ENCODE assay signal across 8 cellular contexts in genomic region chr11:83241291-83241946, GRCh38. TPM values are rescaled to one million over a fixed set of nuclear protein-coding genes. Genes with fewer than 3 reads are reported as not detected.
DNase-seq lines count a peak whose midpoint lies in the region; ATAC-seq and TF ChIP-seq lines count a peak whose summit lies in the region.

No MANE protein-coding gene starts in this region.

- no peak overlapping the region for H2BK12ac ChIP-seq in mesenchymal stem cell (ENCODE audit: low read length in 2 of 2)

- no peaks in the 10 kb centered on the region for H3F3A ChIP-seq in PC-9 (ENCODE audit: insufficient read depth, low read depth)

- H4K91ac ChIP-seq in mesenchymal stem cell (ENCODE audit: low read length): no peak overlapping the region

- no peak overlapping the region for H2AFZ ChIP-seq in PC-9
- no peak overlapping the region for H2AFZ ChIP-seq in mesenchymal stem cell (ENCODE audit: low read depth, low read length)

- no peak overlapping the region for H2BK15ac ChIP-seq in mesenchymal stem cell (ENCODE audit: low read depth, poor library complexity, severe bottlenecking)

- no peaks in the 10 kb centered on the region for H3K36me3 ChIP-seq in PC-9 (ENCODE audit: low read depth)
- H3K36me3 ChIP-seq in mesenchymal stem cell (ENCODE audit: control insufficient read depth in 1 of 2, insufficient read depth in 2 of 2, low read depth in 1 of 2, low read length in 2 of 2): peaks cover 0 to 12% of the 10 kb centered on the region in 2 experiments

- no peak overlapping the region for H2BK120ac ChIP-seq in mesenchymal stem cell (ENCODE audit: low read depth, low read length)

- no peak overlapping the region for H3K14ac ChIP-seq in mesenchymal stem cell (ENCODE audit: low read length in 2 of 2)

- no peaks in the 10 kb centered on the region for H3K9me2 ChIP-seq in PC-9 (ENCODE audit: insufficient read depth)

- no peak overlapping the region for H3K27ac ChIP-seq in PC-9
- no peak overlapping the region for H3K27ac ChIP-seq in mesenchymal stem cell (ENCODE audit: low read length, poor library complexity, severe bottlenecking)

- no peaks in the 10 kb centered on the region for H3K4me1 ChIP-seq in PC-9 (replicated peaks; ENCODE audit: insufficient read depth)
- no peaks in the 10 kb centered on the region for H3K4me1 ChIP-seq in mesenchymal stem cell (ENCODE audit: control insufficient read depth, insufficient read depth, low read depth, low read length)

- H3K9me3 ChIP-seq in PC-9 (ENCODE audit: insufficient read depth, low read depth) (no peaks in the 10 kb centered on the region), mesenchymal stem cell (ENCODE audit: control insufficient read depth, low read length) (no peaks in the 10 kb centered on the region)

- ATAC-seq in GM18519 (IDR thresholded peaks at IDR 0.05; ENCODE audit: low FRiP score, unreplicated experiment): peak; percentile 91
- ATAC-seq in HG03342 (IDR thresholded peaks at IDR 0.05; ENCODE audit: unreplicated experiment): peak; percentile 69
- no peak for ATAC-seq in HG03457 (IDR thresholded peaks at IDR 0.05; ENCODE audit: unreplicated experiment)

- H3K79me2 ChIP-seq in PC-9 (ENCODE audit: low read depth): no peaks in the 10 kb centered on the region

- no peak overlapping the region for H3K9ac ChIP-seq in mesenchymal stem cell (ENCODE audit: low read length)

- H4K8ac ChIP-seq in mesenchymal stem cell (ENCODE audit: low read length): no peak overlapping the region

- 13% methylated on average over 4 of the region's 5 CpGs for WGBS in mesenchymal stem cell

- H2AK5ac ChIP-seq in mesenchymal stem cell (ENCODE audit: low read length, severe bottlenecking): no peak overlapping the region

- POLR2A ChIA-PET in PC-9 (lab: Charles Lee; ENCODE audit: unreplicated experiment): no interaction called here

- no peaks in the 10 kb centered on the region for H4K20me1 ChIP-seq in PC-9 (ENCODE audit: insufficient read depth)

- CTCF ChIA-PET in PC-9 (lab: Charles Lee): no interaction called here

- H3K4me2 ChIP-seq in PC-9 (no peak overlapping the region), mesenchymal stem cell (ENCODE audit: low read length, poor library complexity, severe bottlenecking) (no peak overlapping the region)

- peak; percentile 77 for TF ChIP-seq CTCF in PC-9 (conservative IDR thresholded peaks at IDR 0.05)

- H3K18ac ChIP-seq in mesenchymal stem cell (ENCODE audit: low read depth in 1 of 2, low read length in 2 of 2): no peak overlapping the region

- H3K4ac ChIP-seq in mesenchymal stem cell (ENCODE audit: low read depth in 1 of 2, low read length in 2 of 2): no peak overlapping the region

- intact Hi-C loops in PC-9 (cut with micrococcal nuclease; ENCODE audit: unreplicated experiment): loop anchor here (1.0 kb wide), 1 partner anchor 575 kb away; no protein-coding TSS in a partner anchor

- H3K23ac ChIP-seq in mesenchymal stem cell (ENCODE audit: low read length in 2 of 2): no peak overlapping the region

- H3K27me3 ChIP-seq in PC-9 (ENCODE audit: insufficient read depth, low read depth): no peaks in the 10 kb centered on the region
- H3K27me3 ChIP-seq in mesenchymal stem cell (ENCODE audit: control insufficient read depth in 1 of 2, insufficient read depth in 1 of 2, low read length in 2 of 2): no peaks in the 10 kb centered on the region

- no peak overlapping the region for H3K4me3 ChIP-seq in PC-9
- no peak overlapping the region for H3K4me3 ChIP-seq in mesenchymal stem cell (ENCODE audit: insufficient read depth in 1 of 2, low read depth in 1 of 2, low read length in 2 of 2)

- no peaks in the 10 kb centered on the region for H3K79me1 ChIP-seq in mesenchymal stem cell (replicated peaks; ENCODE audit: low read length, poor library complexity, severe bottlenecking)

- BruUV-seq in PC-9 (replicated peaks; lab: Mats Ljungman, UMichigan): no TSS peak

- H2BK5ac ChIP-seq in mesenchymal stem cell (ENCODE audit: low read depth, low read length, poor library complexity, severe bottlenecking): no peak overlapping the region

- DNase-seq in COLO668 (lab: John Stamatoyannopoulos, UW; ENCODE audit: unreplicated experiment): peak; percentile 52
- DNase-seq in PC-9: peak; percentile 32 to 68
- peak; percentile 82 for DNase-seq in dermis blood vessel endothelial cell
- DNase-seq in mesenchymal stem cell: peak; percentile 78
- DNase-seq in occipital lobe (lab: John Stamatoyannopoulos, UW): no peak

RNA-seq across cellular contexts. Expression of gene CCDC90B, which starts 44.7 kb away (rescaled TPM):
- total RNA-seq in PC-9 (2021) (32.2 and 36.6 TPM in 2 replicates), dermis blood vessel endothelial cell (60.7 and 64.2 TPM in 2 replicates), occipital lobe (166 TPM)
- polyA plus RNA-seq in mesenchymal stem cell (2013, experiment 1 of 2): 75.0 TPM
- polyA plus RNA-seq in mesenchymal stem cell (2013, experiment 2 of 2): 75.8 TPM

RNA-seq across cellular contexts. Expression of gene ANKRD42, which starts 47.9 kb away (rescaled TPM):
- 6.8 and 10.4 TPM in 2 replicates for total RNA-seq in PC-9 (2021)
- total RNA-seq in dermis blood vessel endothelial cell: 2.3 and 3.9 TPM in 2 replicates
- 10.6 TPM for polyA plus RNA-seq in mesenchymal stem cell (2013, experiment 1 of 2)
- 11.0 TPM for polyA plus RNA-seq in mesenchymal stem cell (2013, experiment 2 of 2)
- total RNA-seq in occipital lobe: 7.3 TPM
